Comparison of ENCODE assay signal across 1 cellular context in genomic region chr11:120394119-120394518, GRCh38.
TF ChIP-seq lines count a peak whose summit lies in the region.

No MANE protein-coding gene starts in this region.

TF ChIP-seq in K562, 482 proteins besides CTCF, POLR2A, EP300 and RAD21 (continued from another document):
- TF ChIP-seq ZHX1 (conservative IDR thresholded peaks at IDR 0.05; ENCODE audit: low read length) = no peak
